In genomic region chr2:51424418-51424817, GRCh38 we compare ENCODE assay signal across 22 cellular contexts.
A peak's percentile ranks its signal among the peaks of the same experiment; 100 is the strongest.
DNase-seq lines count a peak whose midpoint lies in the region; FAIRE-seq and TF ChIP-seq lines count a peak whose summit lies in the region.
"Had no signal": no experiment of that assay in that cellular context is flagged by ENCODE, and none has a peak within 500 bp of the region (broad histone marks: within the 10 kb centered on the region; RNA-seq: fewer than 3 reads in every experiment).

No MANE protein-coding gene starts in this region.

- H3K4me1 Mint-ChIP-seq in endodermal cell = peaks cover 9% of the 10 kb centered on the region
- H3K4me1 Mint-ChIP-seq: activated naive CD8-positive, alpha-beta T cell treated with anti-CD3 and anti-CD28 coated beads for 36 hours; brain; IgD-negative memory B cell; nephron had no signal

- no peaks in the 10 kb centered on the region for H3K79me1 ChIP-seq in neuronal stem cell (ENCODE audit: low read depth, low read length)

- no peak overlapping the region for H3K4me3 Mint-ChIP-seq in endodermal cell
- H3K4me3 Mint-ChIP-seq: activated CD8-positive, alpha-beta T cell treated with anti-CD3 and anti-CD28 coated beads for 36 hours; activated naive CD8-positive, alpha-beta T cell treated with anti-CD3 and anti-CD28 coated beads for 36 hours; activated T-cell treated with anti-CD3 and anti-CD28 coated beads, Interleukin-2, amount 50 U/mL, for 4 hours; brain; IgD-negative memory B cell; nephron had no signal

- WGBS in endodermal cell (ENCODE audit: insufficient coverage in 1 of 2, insufficient read length in 1 of 2), 2 experiments = 81 to 83% methylated on average over 2 of the region's 2 CpGs
- no CpG with 5 or more reads among the region's 2 CpGs for WGBS in neuronal stem cell (ENCODE audit: extremely low coverage in 2 of 2, insufficient read length in 2 of 2, insufficient replicate concordance in 1 of 2), 2 donors

- no peak overlapping the region for H2BK15ac ChIP-seq in neuronal stem cell (ENCODE audit: low read length)

- H3K4ac ChIP-seq in neuronal stem cell (ENCODE audit: low read length) = no peak overlapping the region

- TF ChIP-seq CTCF in MM.1S (IDR thresholded peaks at IDR 0.05; ENCODE audit: low read length) (peak; percentile 30; the same call in 1 of the 2 replicates), endodermal cell (conservative IDR thresholded peaks at IDR 0.05) (peak; percentile 83)

- H3K27me3 ChIP-seq in MM.1S (replicated peaks; ENCODE audit: insufficient read depth, low read length) = no peaks in the 10 kb centered on the region
- H3K27me3 ChIP-seq in endodermal cell (ENCODE audit: control insufficient read depth, insufficient read depth, low read length, poor library complexity, severe bottlenecking) = no peaks in the 10 kb centered on the region
- no peaks in the 10 kb centered on the region for H3K27me3 ChIP-seq in neuronal stem cell (ENCODE audit: control insufficient read depth in 3 of 3, insufficient read depth in 3 of 3, low read depth in 1 of 3, low read length in 3 of 3)
- H3K27me3 ChIP-seq: dorsolateral prefrontal cortex, esophagus squamous epithelium, transverse colon had no signal

- H2BK12ac ChIP-seq in neuronal stem cell (ENCODE audit: low read length) = no peak overlapping the region

- H3K4me1 ChIP-seq in MM.1S (ENCODE audit: low read length) (no peaks in the 10 kb centered on the region), endodermal cell (ENCODE audit: control insufficient read depth, insufficient read depth, low read length) (no peaks in the 10 kb centered on the region), neuronal stem cell (ENCODE audit: control insufficient read depth in 2 of 2, insufficient read depth in 1 of 2, low read depth in 1 of 2, low read length in 2 of 2) (no peaks in the 10 kb centered on the region)
- H3K4me1 ChIP-seq: esophagus squamous epithelium, transverse colon had no signal

- no peak overlapping the region for H2AFZ ChIP-seq in MM.1S (ENCODE audit: low read length)
- peak overlapping the region; percentile 49 for H2AFZ ChIP-seq in neuronal stem cell (ENCODE audit: low read length)

- H4K91ac ChIP-seq in neuronal stem cell (ENCODE audit: low read depth, low read length, poor library complexity) = no peak overlapping the region

- H3K23ac ChIP-seq in neuronal stem cell (ENCODE audit: low read depth, low read length, poor library complexity) = no peak overlapping the region

- no peak overlapping the region for H3K4me2 ChIP-seq in MM.1S (ENCODE audit: low read depth, low read length)
- no peak overlapping the region for H3K4me2 ChIP-seq in neuronal stem cell (ENCODE audit: insufficient read depth, low read length, poor library complexity, severe bottlenecking)

- H3K9me2 ChIP-seq in MM.1S (replicated peaks; ENCODE audit: insufficient read depth, low read length) = no peaks in the 10 kb centered on the region

- no peak overlapping the region for H2BK5ac ChIP-seq in neuronal stem cell (ENCODE audit: low read length)

- no peak overlapping the region for H3K18ac ChIP-seq in neuronal stem cell (ENCODE audit: low read length)

- H3K36me3 ChIP-seq in MM.1S (replicated peaks; ENCODE audit: insufficient read depth, low read length) (no peaks in the 10 kb centered on the region), endodermal cell (ENCODE audit: control insufficient read depth, insufficient read depth, low read length) (no peaks in the 10 kb centered on the region), neuronal stem cell (replicated peaks in 1 of 2; ENCODE audit: control insufficient read depth in 2 of 2, insufficient read depth in 2 of 2, low read length in 2 of 2) (no peaks in the 10 kb centered on the region)
- H3K36me3 ChIP-seq: esophagus squamous epithelium, transverse colon had no signal

- no peaks in the 10 kb centered on the region for H3K79me2 ChIP-seq in MM.1S (ENCODE audit: low read length)

- H3K27ac Mint-ChIP-seq in endodermal cell = no peak overlapping the region
- H3K27ac Mint-ChIP-seq: activated CD8-positive, alpha-beta T cell treated with anti-CD3 and anti-CD28 coated beads for 36 hours; activated naive CD8-positive, alpha-beta T cell treated with anti-CD3 and anti-CD28 coated beads for 36 hours; brain; IgD-negative memory B cell; nephron had no signal

- H3K4me3 ChIP-seq in MM.1S (ENCODE audit: low read length) (no peak overlapping the region), endodermal cell (ENCODE audit: low read length) (no peak overlapping the region), neuronal stem cell (ENCODE audit: low read length in 2 of 2) (no peak overlapping the region)
- H3K4me3 ChIP-seq: dorsolateral prefrontal cortex, esophagus squamous epithelium, transverse colon had no signal

- peaks cover 15% of the 10 kb centered on the region for H3K9me3 Mint-ChIP-seq in endodermal cell

- no peaks in the 10 kb centered on the region for H3K9me3 ChIP-seq in MM.1S (replicated peaks; ENCODE audit: insufficient read depth, low read length)
- H3K9me3 ChIP-seq in endodermal cell (ENCODE audit: control insufficient read depth, low read length) = peaks cover 23% of the 10 kb centered on the region
- H3K9me3 ChIP-seq in neuronal stem cell (replicated peaks in 1 of 2; ENCODE audit: control insufficient read depth in 2 of 2, insufficient read depth in 1 of 2, low read depth in 1 of 2, low read length in 2 of 2) = no peaks in the 10 kb centered on the region
- H3K9me3 ChIP-seq: esophagus squamous epithelium had no signal

- H3K9ac ChIP-seq in MM.1S (ENCODE audit: low read length) = no peak overlapping the region
- H3K9ac ChIP-seq in endodermal cell (ENCODE audit: extremely low read depth, low read length, poor library complexity, severe bottlenecking) = no peak overlapping the region
- H3K9ac ChIP-seq in neuronal stem cell (ENCODE audit: low read depth, low read length, poor library complexity) = no peak overlapping the region

- H4K20me1 ChIP-seq in MM.1S (ENCODE audit: insufficient read depth, low read length) = no peaks in the 10 kb centered on the region

- no peak overlapping the region for H2BK120ac ChIP-seq in neuronal stem cell (ENCODE audit: low read depth, low read length)

- H3F3A ChIP-seq in MM.1S (ENCODE audit: insufficient read depth, low read length) = no peaks in the 10 kb centered on the region

- DNase-seq in DMS53 (lab: John Stamatoyannopoulos, UW) (peak; percentile 36), DMS53 treated with DMSO at 0.1 percent for 48 hours (lab: John Stamatoyannopoulos, UW; ENCODE audit: unreplicated experiment) (no peak), MM.1S (peak; percentile 34), endodermal cell (peak; percentile 82), neuronal stem cell (ENCODE audit: low spot score) (no peak), urothelium cell line (ENCODE audit: low spot score) (no peak), HK-2 (ENCODE audit: unreplicated experiment) (no peak)
- no peak for DNase-seq in effector CD4-positive, alpha-beta T cell
- DNase-seq: activated CD8-positive, alpha-beta T cell treated with anti-CD3 and anti-CD28 coated beads for 36 hours; activated naive CD8-positive, alpha-beta T cell treated with anti-CD3 and anti-CD28 coated beads for 36 hours; activated T-cell treated with anti-CD3 and anti-CD28 coated beads, Interleukin-2, amount 50 U/mL, for 4 hours; dorsolateral prefrontal cortex; esophagus squamous epithelium; NCI-H1092; Right ventricle myocardium superior; stimulated activated CD4-positive, alpha-beta T cell treated with anti-CD3 and anti-CD28 coated beads, Interleukin-15, amount 100 ng/mL, for 24 hours; stimulated activated naive CD4-positive, alpha-beta T cell treated with Interleukin-2 at 50 U/mL for 16 hours; transverse colon had no signal

- no peaks in the 10 kb centered on the region for H3K27me3 Mint-ChIP-seq in endodermal cell (ENCODE audit: insufficient read depth)
- H3K27me3 Mint-ChIP-seq: activated CD8-positive, alpha-beta T cell treated with anti-CD3 and anti-CD28 coated beads for 36 hours; activated naive CD8-positive, alpha-beta T cell treated with anti-CD3 and anti-CD28 coated beads for 36 hours; brain; IgD-negative memory B cell had no signal

- H2AK5ac ChIP-seq in neuronal stem cell (ENCODE audit: low read depth, low read length) = no peak overlapping the region

- FAIRE-seq in urothelium cell line (lab: Jason Lieb, UNC) = no peak
- FAIRE-seq: A204.1 had no signal

- no peak overlapping the region for H4K8ac ChIP-seq in neuronal stem cell (ENCODE audit: low read depth, low read length)

- H3K36me3 Mint-ChIP-seq in endodermal cell (ENCODE audit: low read depth) = no peaks in the 10 kb centered on the region
- H3K36me3 Mint-ChIP-seq: activated naive CD8-positive, alpha-beta T cell treated with anti-CD3 and anti-CD28 coated beads for 36 hours; brain; IgD-negative memory B cell had no signal

- H3K27ac ChIP-seq in MM.1S (ENCODE audit: low read length) (no peak overlapping the region), endodermal cell (ENCODE audit: low read depth, low read length) (no peak overlapping the region), neuronal stem cell (replicated peaks; ENCODE audit: low read length) (no peak overlapping the region)
- H3K27ac ChIP-seq: dorsolateral prefrontal cortex, esophagus squamous epithelium, transverse colon had no signal

- H3K14ac ChIP-seq in neuronal stem cell (ENCODE audit: low read length) = no peak overlapping the region

Comparison
In these comparisons a context has a peak if more than half of its experiments do, and no peak if none do; other contexts are left out.
1. DNase-seq: peak in DMS53 (single experiment), MM.1S (single experiment) and endodermal cell (single experiment); none in DMS53 treated with DMSO at 0.1 percent for 48 hours (single experiment), neuronal stem cell (single experiment), effector CD4-positive, alpha-beta T cell (single experiment), urothelium cell line (single experiment) and HK-2 (single experiment).